Comparison of ENCODE assay signal across 1 cellular context in the genomic region with DNA sequence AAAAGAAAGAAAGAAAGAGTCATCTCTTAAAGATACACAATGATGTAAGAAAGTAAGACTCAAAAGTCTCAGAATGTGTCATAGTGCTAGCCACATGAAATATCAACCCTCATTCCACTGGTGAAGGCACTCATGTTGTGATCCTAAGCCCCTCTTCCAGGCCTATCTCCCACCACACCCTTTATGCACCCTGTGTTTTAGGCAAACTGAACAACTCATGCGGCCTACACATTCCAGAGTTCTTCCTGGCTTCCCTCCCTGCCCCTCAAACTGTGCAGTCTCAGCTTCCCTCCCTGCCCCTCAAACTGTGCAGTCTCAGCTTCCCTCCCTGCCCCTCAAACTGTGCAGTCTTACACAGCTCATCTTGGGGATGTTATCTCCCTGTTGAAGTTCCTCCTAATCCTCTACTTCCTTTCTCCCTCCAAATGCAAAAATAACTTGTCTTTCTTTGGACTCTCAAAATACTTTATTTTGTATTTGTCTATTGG.
TF ChIP-seq lines count a peak whose summit lies in the region.

No MANE protein-coding gene starts in this region.

TF ChIP-seq in GM12878, 131 proteins besides CTCF, POLR2A, EP300 and RAD21 (continued from another document):
- TF ChIP-seq, protein P1, sequence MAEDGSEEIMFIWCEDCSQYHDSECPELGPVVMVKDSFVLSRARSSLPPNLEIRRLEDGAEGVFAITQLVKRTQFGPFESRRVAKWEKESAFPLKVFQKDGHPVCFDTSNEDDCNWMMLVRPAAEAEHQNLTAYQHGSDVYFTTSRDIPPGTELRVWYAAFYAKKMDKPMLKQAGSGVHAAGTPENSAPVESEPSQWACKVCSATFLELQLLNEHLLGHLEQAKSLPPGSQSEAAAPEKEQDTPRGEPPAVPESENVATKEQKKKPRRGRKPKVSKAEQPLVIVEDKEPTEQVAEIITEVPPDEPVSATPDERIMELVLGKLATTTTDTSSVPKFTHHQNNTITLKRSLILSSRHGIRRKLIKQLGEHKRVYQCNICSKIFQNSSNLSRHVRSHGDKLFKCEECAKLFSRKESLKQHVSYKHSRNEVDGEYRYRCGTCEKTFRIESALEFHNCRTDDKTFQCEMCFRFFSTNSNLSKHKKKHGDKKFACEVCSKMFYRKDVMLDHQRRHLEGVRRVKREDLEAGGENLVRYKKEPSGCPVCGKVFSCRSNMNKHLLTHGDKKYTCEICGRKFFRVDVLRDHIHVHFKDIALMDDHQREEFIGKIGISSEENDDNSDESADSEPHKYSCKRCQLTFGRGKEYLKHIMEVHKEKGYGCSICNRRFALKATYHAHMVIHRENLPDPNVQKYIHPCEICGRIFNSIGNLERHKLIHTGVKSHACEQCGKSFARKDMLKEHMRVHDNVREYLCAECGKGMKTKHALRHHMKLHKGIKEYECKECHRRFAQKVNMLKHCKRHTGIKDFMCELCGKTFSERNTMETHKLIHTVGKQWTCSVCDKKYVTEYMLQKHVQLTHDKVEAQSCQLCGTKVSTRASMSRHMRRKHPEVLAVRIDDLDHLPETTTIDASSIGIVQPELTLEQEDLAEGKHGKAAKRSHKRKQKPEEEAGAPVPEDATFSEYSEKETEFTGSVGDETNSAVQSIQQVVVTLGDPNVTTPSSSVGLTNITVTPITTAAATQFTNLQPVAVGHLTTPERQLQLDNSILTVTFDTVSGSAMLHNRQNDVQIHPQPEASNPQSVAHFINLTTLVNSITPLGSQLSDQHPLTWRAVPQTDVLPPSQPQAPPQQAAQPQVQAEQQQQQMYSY (CRISPR knock-in tag; IDR thresholded peaks at IDR 0.05): no peak
